In genomic region chr1:47313915-47314664, GRCh38 we compare ENCODE assay signal across 8 cellular contexts. TPM values are rescaled to one million over a fixed set of nuclear protein-coding genes. Genes with fewer than 3 reads are reported as not detected.
DNase-seq lines count a peak whose midpoint lies in the region; FAIRE-seq and TF ChIP-seq lines count a peak whose summit lies in the region.

Gene STIL (minus strand): TSS chr1:47314147. CDS start chr1:47310319, 3,828 bp downstream.

- peak within 1 kb of the TSS; percentile 31 for H3K18ac ChIP-seq in neuronal stem cell (ENCODE audit: low read length)

- H3K27ac ChIP-seq in neuronal stem cell (replicated peaks; ENCODE audit: low read length) (peak within 1 kb of the TSS; percentile 81), substantia nigra (ENCODE audit: low read depth, low read length, poor library complexity, severe bottlenecking) (peak within 1 kb of the TSS; percentile 55)

- H3K4me1 ChIP-seq in neuronal stem cell (ENCODE audit: control insufficient read depth in 2 of 2, insufficient read depth in 1 of 2, low read depth in 1 of 2, low read length in 2 of 2): peaks cover 0 to 3% of the 10 kb centered on the region in 2 donors

- H4K91ac ChIP-seq in neuronal stem cell (ENCODE audit: low read depth, low read length, poor library complexity): no peak within 1 kb of the TSS

- H2AK5ac ChIP-seq in neuronal stem cell (ENCODE audit: low read depth, low read length): no peak within 1 kb of the TSS

- H4K8ac ChIP-seq in neuronal stem cell (ENCODE audit: low read depth, low read length): no peak within 1 kb of the TSS

- peak within 1 kb of the TSS; percentile 90 for H2AFZ ChIP-seq in neuronal stem cell (ENCODE audit: low read length)

- peaks cover 3 to 29% of the 10 kb centered on the region in 2 donors for H3K36me3 ChIP-seq in neuronal stem cell (replicated peaks in 1 of 2; ENCODE audit: control insufficient read depth in 2 of 2, insufficient read depth in 2 of 2, low read length in 2 of 2)

- H3K79me1 ChIP-seq in neuronal stem cell (ENCODE audit: low read depth, low read length): no peaks in the 10 kb centered on the region

- no peaks in the 10 kb centered on the region for H3K27me3 ChIP-seq in neuronal stem cell (ENCODE audit: control insufficient read depth in 3 of 3, insufficient read depth in 3 of 3, low read depth in 1 of 3, low read length in 3 of 3)

- in situ Hi-C loops in SK-MEL-5 (cut with HindIII; ENCODE audit: low pct_unique_long_range_greater_than_20kb, low sequenced_read_pairs): no loop called here

- CTCF ChIA-PET in HEK293T (lab: Yijun Ruan, JAX): interaction anchor here (0.8 to 1.2 kb wide), 6 partner anchors 10 to 136 kb away, joined by 3 to 5 read pairs (median 4); no protein-coding TSS in a partner anchor

- no peak within 1 kb of the TSS for H3K4ac ChIP-seq in neuronal stem cell (ENCODE audit: low read length)

- FAIRE-seq in frontal cortex (lab: Jason Lieb, UNC): peak; percentile 91

- peak; percentile 99 for DNase-seq in GF-D8 (lab: John Stamatoyannopoulos, UW)
- DNase-seq in HEK293T (ENCODE audit: extremely low spot score): peak; percentile 95
- peak; percentile 100 for DNase-seq in MV-4-11 (lab: John Stamatoyannopoulos, UW)
- peak; percentile 98 for DNase-seq in SK-MEL-5 (ENCODE audit: low read depth, low spot score)
- peak; percentile 98 for DNase-seq in activated naive CD4-positive, alpha-beta T cell treated with Interleukin-2 at 50 U/mL for 16 hours
- DNase-seq in frontal cortex (ENCODE audit: low spot score in 2 of 2): peak; percentile 88 to 98
- peak; percentile 98 for DNase-seq in neuronal stem cell (ENCODE audit: low spot score)
- peak; percentile 76 to 99 (median 97) for DNase-seq in substantia nigra (lab: John Stamatoyannopoulos, UW)

- no peak within 1 kb of the TSS for H3K14ac ChIP-seq in neuronal stem cell (ENCODE audit: low read length)

- H3K9me3 ChIP-seq in neuronal stem cell (replicated peaks in 1 of 2; ENCODE audit: control insufficient read depth in 2 of 2, insufficient read depth in 1 of 2, low read depth in 1 of 2, low read length in 2 of 2): no peaks in the 10 kb centered on the region

- peak within 1 kb of the TSS; percentile 12 for H3K23ac ChIP-seq in neuronal stem cell (ENCODE audit: low read depth, low read length, poor library complexity)

- POLR2A ChIA-PET in HEK293T (lab: Yijun Ruan, JAX): interaction anchor here (0.6 to 4.6 kb wide), 31 partner anchors 8 to 412 kb away, joined by 3 to 88 read pairs (median 4); partner anchors contain the start of genes CMPK1 and PDZK1IP1

- H3K4me3 ChIP-seq in neuronal stem cell (ENCODE audit: low read length in 2 of 2): peak within 1 kb of the TSS; percentile 69 to 98

- H3K9ac ChIP-seq in neuronal stem cell (ENCODE audit: low read depth, low read length, poor library complexity): no peak within 1 kb of the TSS

- H2BK120ac ChIP-seq in neuronal stem cell (ENCODE audit: low read depth, low read length): no peak within 1 kb of the TSS

- peak within 1 kb of the TSS; percentile 55 for H3K4me2 ChIP-seq in neuronal stem cell (ENCODE audit: insufficient read depth, low read length, poor library complexity, severe bottlenecking)

- WGBS in neuronal stem cell (ENCODE audit: extremely low coverage in 2 of 2, insufficient read length in 2 of 2, insufficient replicate concordance in 1 of 2), 2 donors: no CpG with 5 or more reads among the region's 54 CpGs

- H2BK15ac ChIP-seq in neuronal stem cell (ENCODE audit: low read length): no peak within 1 kb of the TSS

- no peak within 1 kb of the TSS for H2BK12ac ChIP-seq in neuronal stem cell (ENCODE audit: low read length)

- no peak within 1 kb of the TSS for H2BK5ac ChIP-seq in neuronal stem cell (ENCODE audit: low read length)

TF ChIP-seq in HEK293T, 16 proteins besides CTCF, POLR2A, EP300 and RAD21:
- TF ChIP-seq SP1 (IDR thresholded peaks at IDR 0.05) (no peak), NFRKB (IDR thresholded peaks at IDR 0.05) (no peak), ARNT (IDR thresholded peaks at IDR 0.05) (no peak), FOXA1 (IDR thresholded peaks at IDR 0.05) (no peak), FOXK2 (IDR thresholded peaks at IDR 0.05) (no peak), LEF1 (IDR thresholded peaks at IDR 0.05; ENCODE audit: borderline replicate concordance) (no peak), CTBP1 (IDR thresholded peaks at IDR 0.05; ENCODE audit: borderline replicate concordance) (peak; percentile 48; the same call in 1 of the 2 replicates), HDGF (IDR thresholded peaks at IDR 0.05; ENCODE audit: borderline replicate concordance) (no peak), SUZ12 (IDR thresholded peaks at IDR 0.05) (no peak), BHLHE40 (IDR thresholded peaks at IDR 0.05; ENCODE audit: borderline replicate concordance) (no peak), L3MBTL2 (conservative IDR thresholded peaks at IDR 0.05) (no peak), ZNF384 (IDR thresholded peaks at IDR 0.05) (no peak), ELF4 (IDR thresholded peaks at IDR 0.05) (peak; percentile 87), FOXM1 (IDR thresholded peaks at IDR 0.05; ENCODE audit: borderline replicate concordance) (peak; percentile 74), TARDBP (IDR thresholded peaks at IDR 0.05) (no peak)
- TF ChIP-seq, protein P1, sequence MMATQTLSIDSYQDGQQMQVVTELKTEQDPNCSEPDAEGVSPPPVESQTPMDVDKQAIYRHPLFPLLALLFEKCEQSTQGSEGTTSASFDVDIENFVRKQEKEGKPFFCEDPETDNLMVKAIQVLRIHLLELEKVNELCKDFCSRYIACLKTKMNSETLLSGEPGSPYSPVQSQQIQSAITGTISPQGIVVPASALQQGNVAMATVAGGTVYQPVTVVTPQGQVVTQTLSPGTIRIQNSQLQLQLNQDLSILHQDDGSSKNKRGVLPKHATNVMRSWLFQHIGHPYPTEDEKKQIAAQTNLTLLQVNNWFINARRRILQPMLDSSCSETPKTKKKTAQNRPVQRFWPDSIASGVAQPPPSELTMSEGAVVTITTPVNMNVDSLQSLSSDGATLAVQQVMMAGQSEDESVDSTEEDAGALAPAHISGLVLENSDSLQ (IDR thresholded peaks at IDR 0.05): peak; percentile 98

RNA-seq across cellular contexts. Expression of gene STIL, which starts in this region (rescaled TPM):
- 11.3 and 11.9 TPM in 2 replicates for total RNA-seq in SK-MEL-5 (2014; rRNA removed; shearing (Covaris generic))
- polyA plus RNA-seq in SK-MEL-5 (2015; cell fraction: cytosol; rRNA removed): 8.3 and 11.7 TPM in 2 replicates
- polyA plus RNA-seq in SK-MEL-5 (2015; cell fraction: nucleus; rRNA removed): 13.5 and 20.2 TPM in 2 replicates
- total RNA-seq in frontal cortex: 7.7 TPM
- polyA plus RNA-seq in neuronal stem cell (2013, experiment 1 of 2): 16.6 TPM
- 16.8 TPM for polyA plus RNA-seq in neuronal stem cell (2013, experiment 2 of 2)

Comparison
In these comparisons a context has a peak if more than half of its experiments do, and no peak if none do; other contexts are left out.
1. Peak in every context shown above with its lines: DNase-seq, H3K4me3 ChIP-seq and H3K27ac ChIP-seq.